9 cellular contexts compared by ENCODE assay signal in the genomic region with DNA sequence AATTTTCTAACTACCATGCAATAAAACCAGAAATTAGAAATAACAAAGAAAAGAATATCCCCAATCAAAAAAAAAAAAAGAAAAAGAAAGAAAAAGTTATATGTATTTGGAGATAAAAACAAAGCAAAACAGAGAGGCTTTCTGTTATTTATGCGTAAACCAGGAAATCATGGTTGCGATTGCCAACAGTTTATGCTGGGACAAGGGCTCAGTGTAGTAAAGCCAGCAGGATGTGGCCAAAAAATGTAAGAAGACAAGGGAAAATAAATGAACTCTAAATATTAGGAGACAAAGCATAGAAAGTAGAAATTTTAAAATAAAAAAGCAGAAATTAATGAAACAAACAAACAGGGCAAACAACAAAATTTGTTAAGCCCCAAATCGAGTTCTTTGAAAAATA. TPM values are rescaled to one million over a fixed set of nuclear protein-coding genes. Genes with fewer than 3 reads are reported as not detected.
"Had no signal": no experiment of that assay in that cellular context is flagged by ENCODE, and none has a peak within 500 bp of the region (broad histone marks: within the 10 kb centered on the region; RNA-seq: fewer than 3 reads in every experiment).

No MANE protein-coding gene starts in this region.

- ATAC-seq: GM12878 had no signal

- FAIRE-seq: G401.6, GM12878, GM12891, GM12892, GM18507, GM19239 had no signal

- DNase-seq: GDM1, GF-D8 had no signal

RNA-seq across cellular contexts. Expression of a gene that starts 27.2 kb away (rescaled TPM):
- total RNA-seq: G401, GM12878 had no signal
